In genomic region chr10:62027841-62028501, GRCh38 we compare ENCODE assay signal across 19 cellular contexts.
DNase-seq lines count a peak whose midpoint lies in the region; ATAC-seq and TF ChIP-seq lines count a peak whose summit lies in the region.
"Had no signal": no experiment of that assay in that cellular context is flagged by ENCODE, and none has a peak within 500 bp of the region (broad histone marks: within the 10 kb centered on the region; RNA-seq: fewer than 3 reads in every experiment).

No MANE protein-coding gene starts in this region.

- no peak for TF ChIP-seq EP300 in tibial nerve (IDR thresholded peaks at IDR 0.05)

- DNase-seq in AG04450 (ENCODE audit: low read depth, low spot score) (no peak), HPDE6-E6E7 (ENCODE audit: extremely low spot score) (peak; percentile 54), memory B cell (ENCODE audit: low spot score in 2 of 2) (no peak), midbrain (lab: John Stamatoyannopoulos, UW) (no peak), tibial nerve (ENCODE audit: low spot score in 2 of 2) (no peak), neural progenitor cell (ENCODE audit: low spot score) (no peak), inferior parietal cortex (ENCODE audit: extremely low spot score) (no peak)
- DNase-seq: activated CD4-positive, CD25-positive, alpha-beta regulatory T cell treated with anti-CD3 and anti-CD28 coated beads, Interleukin-2, amount 50 U/mL, for 72 hours; activated effector memory CD4-positive, alpha-beta T cell treated with anti-CD3 and anti-CD28 coated beads, Interleukin-2, amount 50 U/mL, for 16 hours; C1 segment of cervical spinal cord; GDM1; glutamatergic neuron; KG1; left cardiac atrium; NCI-H2081 treated with DMSO at 0.1 percent for 48 hours; NK-92 treated with Interleukin-12 subunit alpha and Interleukin-12 subunit beta, amount 100 ng/mL, for 24 hours; stimulated activated CD8-positive, alpha-beta memory T cell treated with anti-CD3 and anti-CD28 coated beads, Interleukin-4, amount 100 ng/mL, for 48 hours had no signal

- H2AFZ ChIP-seq in neural progenitor cell (replicated peaks) = no peak overlapping the region

- no peak overlapping the region for H3K4me3 Mint-ChIP-seq in brain
- H3K4me3 Mint-ChIP-seq in memory B cell = peak overlapping the region; percentile 11
- no peak overlapping the region for H3K4me3 Mint-ChIP-seq in neural progenitor cell

- H3K4me2 ChIP-seq in neural progenitor cell = no peak overlapping the region

- no peaks in the 10 kb centered on the region for H3F3A ChIP-seq in neural progenitor cell (ENCODE audit: low read depth)

- H3K9me3 ChIP-seq in AG04450 (ENCODE audit: control insufficient read depth, insufficient read depth, low read length) = no peaks in the 10 kb centered on the region
- H3K9me3 ChIP-seq in tibial nerve = no peaks in the 10 kb centered on the region
- no peaks in the 10 kb centered on the region for H3K9me3 ChIP-seq in neural progenitor cell (ENCODE audit: low read depth)

- peaks cover 39% of the 10 kb centered on the region for H3K36me3 Mint-ChIP-seq in brain
- H3K36me3 Mint-ChIP-seq in memory B cell = peaks cover 34% of the 10 kb centered on the region
- H3K36me3 Mint-ChIP-seq in neural progenitor cell = peaks cover 3% of the 10 kb centered on the region

- ATAC-seq in memory B cell (ENCODE audit: low read depth) = no peak
- ATAC-seq: left cardiac atrium had no signal

- H3K9ac ChIP-seq in neural progenitor cell = no peak overlapping the region

- H3K4me1 Mint-ChIP-seq in brain (peaks cover 34% of the 10 kb centered on the region), memory B cell (peaks cover 49% of the 10 kb centered on the region), neural progenitor cell (no peaks in the 10 kb centered on the region)

- TF ChIP-seq CTCF in AG04450 (IDR thresholded peaks at IDR 0.05; ENCODE audit: low read depth, low read length) = no peak
- no peak for TF ChIP-seq CTCF in brain (conservative IDR thresholded peaks at IDR 0.05)
- TF ChIP-seq CTCF in tibial nerve (IDR thresholded peaks at IDR 0.05) = no peak
- no peak for TF ChIP-seq CTCF in neural progenitor cell (IDR thresholded peaks at IDR 0.05)

- TF ChIP-seq POLR2A in tibial nerve (IDR thresholded peaks at IDR 0.05) = no peak

- H3K4me1 ChIP-seq in tibial nerve (no peaks in the 10 kb centered on the region), neural progenitor cell (no peaks in the 10 kb centered on the region)

- POLR2A ChIA-PET in AG04450 (lab: Yijun Ruan, JAX) = interaction anchor here (0.9 kb wide), 1 partner anchor 10 kb away, joined by 3 read pairs; no protein-coding TSS in a partner anchor

- H3K27me3 Mint-ChIP-seq in brain = no peaks in the 10 kb centered on the region
- H3K27me3 Mint-ChIP-seq in memory B cell = no peaks in the 10 kb centered on the region
- peaks cover 3% of the 10 kb centered on the region for H3K27me3 Mint-ChIP-seq in neural progenitor cell (ENCODE audit: insufficient read depth, low read depth)

- WGBS in tibial nerve, 2 donors = 93 to 94% methylated on average over 5 of the region's 5 CpGs

- H3K9me3 Mint-ChIP-seq in brain (peaks cover under 1 to 5% (median 3%) of the 10 kb centered on the region in 5 experiments), memory B cell (peaks cover 5% of the 10 kb centered on the region), neural progenitor cell (peaks cover 3% of the 10 kb centered on the region)

- H4K20me1 ChIP-seq in neural progenitor cell (ENCODE audit: low read depth) = no peaks in the 10 kb centered on the region

- peak overlapping the region; percentile 49 for H3K27ac ChIP-seq in AG04450 (ENCODE audit: low read depth, low read length)
- H3K27ac ChIP-seq in tibial nerve = no peak overlapping the region
- H3K27ac ChIP-seq in neural progenitor cell = no peak overlapping the region
- H3K27ac ChIP-seq: SK-N-MC had no signal

- H3K36me3 ChIP-seq in tibial nerve (no peaks in the 10 kb centered on the region), neural progenitor cell (no peaks in the 10 kb centered on the region)

- CTCF ChIA-PET in AG04450 (lab: Charles Lee) = interaction anchor here (0.7 to 6.6 kb wide), 2 partner anchors 10 to 757 kb away, joined by 3 to 38 read pairs; no protein-coding TSS in a partner anchor

- no peaks in the 10 kb centered on the region for H3K79me2 ChIP-seq in neural progenitor cell (ENCODE audit: low read depth)

- H3K27ac Mint-ChIP-seq in brain (peak overlapping the region in 4 of 5 experiments; percentile 1 to 73 (median 44)), memory B cell (peak overlapping the region; percentile 83), neural progenitor cell (no peak overlapping the region)

- H3K4me3 ChIP-seq in AG04450 (ENCODE audit: low read depth, low read length) (no peak overlapping the region), tibial nerve (no peak overlapping the region), neural progenitor cell (no peak overlapping the region)
- H3K4me3 ChIP-seq: SK-N-MC had no signal

- no peaks in the 10 kb centered on the region for H3K27me3 ChIP-seq in AG04450 (ENCODE audit: control insufficient read depth, insufficient read depth, low read length)
- H3K27me3 ChIP-seq in tibial nerve = no peaks in the 10 kb centered on the region
- H3K27me3 ChIP-seq in neural progenitor cell = no peaks in the 10 kb centered on the region
